8 cellular contexts compared by ENCODE assay signal in the genomic region with DNA sequence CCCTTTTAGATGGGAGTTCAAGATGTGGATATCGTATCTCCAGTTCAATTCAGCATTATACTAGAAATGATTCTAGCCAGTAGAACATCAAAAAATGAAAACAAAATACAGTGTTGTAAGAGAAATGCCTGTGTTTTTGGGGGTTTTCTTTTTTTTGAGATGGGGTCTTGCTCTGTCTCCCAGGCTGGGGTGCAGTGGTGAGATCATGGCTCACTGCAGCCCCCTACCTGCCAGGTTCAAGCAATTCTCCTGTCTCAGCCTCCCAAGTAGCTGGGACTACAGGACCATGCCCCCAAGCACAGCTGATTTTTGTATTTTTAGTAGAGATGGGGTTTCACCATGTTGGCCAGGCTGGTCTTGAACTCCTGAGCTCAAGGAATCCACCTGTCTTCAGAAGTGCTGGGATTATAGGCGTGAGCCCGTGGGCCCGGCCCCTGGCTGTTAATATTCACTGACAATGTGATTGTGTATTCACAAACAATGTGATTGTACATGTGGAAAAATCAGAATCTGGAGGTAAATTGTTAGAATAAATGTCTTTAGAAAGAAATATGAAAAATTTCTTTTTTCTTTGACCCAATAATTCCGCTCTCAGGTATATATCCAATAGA. TPM values are rescaled to one million over a fixed set of nuclear protein-coding genes. Genes with fewer than 3 reads are reported as not detected.
DNase-seq lines count a peak whose midpoint lies in the region; ATAC-seq and TF ChIP-seq lines count a peak whose summit lies in the region.

No MANE protein-coding gene starts in this region.

- no peak for TF ChIP-seq EP300 in ovary (IDR thresholded peaks at IDR 0.05)

- in situ Hi-C loops in brain microvascular endothelial cell (cut with HindIII; ENCODE audit: low pct_ligation_motif_present, low sequenced_read_pairs), result no loop called here

- H3K9me3 ChIP-seq in ovary, result no peaks in the 10 kb centered on the region

- TF ChIP-seq CTCF in KMS-11 (conservative IDR thresholded peaks at IDR 0.05; ENCODE audit: low read depth, low read length) (peak; percentile 44), brain microvascular endothelial cell (IDR thresholded peaks at IDR 0.05; ENCODE audit: low read depth, low read length, missing control alignments) (peak; percentile 59), ovary (IDR thresholded peaks at IDR 0.05) (no peak)

- DNase-seq in NCI-H82 (lab: John Stamatoyannopoulos, UW), result peak; percentile 5
- DNase-seq in NCI-H82 treated with DMSO at 0.1 percent for 48 hours (lab: John Stamatoyannopoulos, UW; ENCODE audit: unreplicated experiment), result no peak
- no peak for DNase-seq in brain microvascular endothelial cell
- peak in 7 of 10 donors; percentile 11 to 45 (median 24) for DNase-seq in naive thymus-derived CD8-positive, alpha-beta T cell
- DNase-seq in NOMO-1 treated with DMSO at 0.1 percent for 48 hours (lab: John Stamatoyannopoulos, UW; ENCODE audit: unreplicated experiment), result no peak
- no peak for DNase-seq in DMS153 treated with DMSO at 0.1 percent for 48 hours (lab: John Stamatoyannopoulos, UW; ENCODE audit: unreplicated experiment)
- no peak for DNase-seq in ovary

- H3K4me3 ChIP-seq in KMS-11 (IDR thresholded peaks at IDR 0.05; ENCODE audit: insufficient read depth, low read depth, low read length) (no peak overlapping the region), brain microvascular endothelial cell (ENCODE audit: low read depth, low read length) (no peak overlapping the region), ovary (no peak overlapping the region)

- POLR2A ChIA-PET in naive thymus-derived CD8-positive, alpha-beta T cell (lab: Charles Lee), result interaction anchor here (1.1 kb wide), 1 partner anchor 157 kb away, joined by 4 read pairs; the partner anchor contains the start of gene HEXA

- H3K4me2 ChIP-seq in KMS-11, result no peak overlapping the region

- intact Hi-C loops in ovary (cut with DNase I), result no loop called here

- 0 out of 2 replicates have a peak, but pooled peaks cover 4% of the 10 kb centered on the region for H3K36me3 ChIP-seq in KMS-11 (ENCODE audit: insufficient read depth)
- H3K36me3 ChIP-seq in brain microvascular endothelial cell (replicated peaks), result no peaks in the 10 kb centered on the region
- no peaks in the 10 kb centered on the region for H3K36me3 ChIP-seq in ovary

- H3K9me3 Mint-ChIP-seq in naive thymus-derived CD8-positive, alpha-beta T cell, result no peaks in the 10 kb centered on the region

- peaks cover 0 to 3% (median 0%) of the 10 kb centered on the region in 3 donors for H3K36me3 Mint-ChIP-seq in naive thymus-derived CD8-positive, alpha-beta T cell

- H3K27me3 Mint-ChIP-seq in naive thymus-derived CD8-positive, alpha-beta T cell, result no peaks in the 10 kb centered on the region

- H3K4me1 Mint-ChIP-seq in naive thymus-derived CD8-positive, alpha-beta T cell, result peaks cover 18 to 60% (median 48%) of the 10 kb centered on the region in 4 donors

- H3K4me1 ChIP-seq in KMS-11 (ENCODE audit: low read depth, poor library complexity, severe bottlenecking) (peaks cover 15% of the 10 kb centered on the region), ovary (ENCODE audit: insufficient read depth) (peaks cover 1% of the 10 kb centered on the region)

- H3K27ac Mint-ChIP-seq in naive thymus-derived CD8-positive, alpha-beta T cell, result peak overlapping the region in 2 of 10 donors; percentile 15 to 34

- H3K27me3 ChIP-seq in KMS-11 (ENCODE audit: insufficient read depth, low read depth), result no peaks in the 10 kb centered on the region
- no peaks in the 10 kb centered on the region for H3K27me3 ChIP-seq in brain microvascular endothelial cell (replicated peaks)
- H3K27me3 ChIP-seq in ovary, result no peaks in the 10 kb centered on the region

- H3K79me2 ChIP-seq in KMS-11 (ENCODE audit: insufficient read depth, low read depth), result peaks cover 23% of the 10 kb centered on the region; the same call in 1 of the 2 replicates

- WGBS in ovary, 3 donors, result 95 to 98% (median 96%) methylated on average over 5 of the region's 5 CpGs

- no peak overlapping the region for H3K9ac ChIP-seq in KMS-11

- H3K27ac ChIP-seq in KMS-11 (no peak overlapping the region), brain microvascular endothelial cell (no peak overlapping the region), ovary (no peak overlapping the region)

- no peak for TF ChIP-seq POLR2A in ovary (IDR thresholded peaks at IDR 0.05)

- peaks cover 4% of the 10 kb centered on the region for H4K20me1 ChIP-seq in KMS-11 (ENCODE audit: insufficient read depth)

- no peak overlapping the region for H2AFZ ChIP-seq in KMS-11 (ENCODE audit: low read depth)

- peak; percentile 45 to 61 for ATAC-seq in naive thymus-derived CD8-positive, alpha-beta T cell

- H3K4me3 Mint-ChIP-seq in naive thymus-derived CD8-positive, alpha-beta T cell, result no peak overlapping the region

RNA-seq across cellular contexts. Expression of gene ARIH1, which starts 59.0 kb away (rescaled TPM):
- total RNA-seq in naive thymus-derived CD8-positive, alpha-beta T cell, result 100 to 1,000 TPM; 191 to 197 TPM
- polyA plus RNA-seq in naive thymus-derived CD8-positive, alpha-beta T cell, result 10 to 100 TPM; 10.3 to 19.0 (median 18.0) TPM
- 100 to 1,000 TPM in 5 of 7 donors, 10 to 100 TPM in 2; 47.9 to 211 (median 171) TPM for total RNA-seq in ovary
- 10 to 100 TPM; 33.1 to 91.2 TPM for polyA plus RNA-seq in ovary

Comparison
In these comparisons a context has a peak if more than half of its experiments do, and no peak if none do; other contexts are left out.
1. DNase-seq: peak in NCI-H82 (single experiment) and naive thymus-derived CD8-positive, alpha-beta T cell (7 of 10); none in NCI-H82 treated with DMSO at 0.1 percent for 48 hours (single experiment), brain microvascular endothelial cell (single experiment), NOMO-1 treated with DMSO at 0.1 percent for 48 hours (single experiment), DMS153 treated with DMSO at 0.1 percent for 48 hours (single experiment) and ovary (0 of 5).
2. CTCF ChIP-seq: peak in KMS-11 (single experiment) and brain microvascular endothelial cell (single experiment); none in ovary (0 of 3).